8 cellular contexts compared by ENCODE assay signal in the genomic region with DNA sequence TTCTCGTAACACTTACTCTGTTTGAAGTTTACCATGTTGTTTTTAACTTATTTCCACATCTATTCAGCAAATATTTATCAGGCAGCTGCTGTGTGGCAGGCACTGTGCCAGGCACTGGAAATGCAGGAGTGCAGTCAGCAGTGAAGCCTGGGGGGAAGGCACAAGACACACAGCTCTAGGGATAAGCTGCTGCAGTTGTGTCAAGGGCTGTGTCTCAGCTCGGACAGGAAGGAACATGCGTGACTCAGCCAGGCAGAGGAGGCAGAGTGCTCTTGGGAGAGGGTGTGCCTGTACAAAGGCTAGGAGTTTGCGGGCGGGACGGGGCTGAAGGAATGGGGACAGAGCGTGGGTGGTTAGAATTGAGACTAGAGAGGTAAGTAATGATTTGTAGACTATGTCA. TPM values are rescaled to one million over a fixed set of nuclear protein-coding genes. Genes with fewer than 3 reads are reported as not detected.
A peak's percentile ranks its signal among the peaks of the same experiment; 100 is the strongest.
DNase-seq lines count a peak whose midpoint lies in the region; ATAC-seq, FAIRE-seq and TF ChIP-seq lines count a peak whose summit lies in the region.

No MANE protein-coding gene starts in this region.

- FAIRE-seq in GM12891 (lab: Jason Lieb, UNC), result no peak

- H3K9me3 ChIP-seq in T-helper 17 cell (ENCODE audit: control insufficient read depth, low read length, poor library complexity, severe bottlenecking), result no peaks in the 10 kb centered on the region

- peaks cover 20% of the 10 kb centered on the region for H3K4me1 Mint-ChIP-seq in T-helper 17 cell

- peaks cover 6% of the 10 kb centered on the region for H3K36me3 Mint-ChIP-seq in T-helper 17 cell (ENCODE audit: low read depth)

- peak overlapping the region; percentile 86 for H3K27ac Mint-ChIP-seq in T-helper 17 cell

- H3K36me3 ChIP-seq in H7 (replicated peaks; ENCODE audit: control insufficient read depth, insufficient read depth, low read length), result peaks cover 2% of the 10 kb centered on the region

- no peak overlapping the region for H3K4me3 ChIP-seq in H7 (ENCODE audit: insufficient read depth, low read depth, low read length)

- no peaks in the 10 kb centered on the region for H3K27me3 ChIP-seq in H7 (ENCODE audit: control insufficient read depth, insufficient read depth, low read length)

- TF ChIP-seq POLR2A in GM12891 (IDR thresholded peaks at IDR 0.05; ENCODE audit: low read depth, low read length), result no peak

- DNase-seq in EL, result peak; percentile 95
- no peak for DNase-seq in T-helper 17 cell
- peak; percentile 46 for DNase-seq in globus pallidus (ENCODE audit: low spot score)
- DNase-seq in pulmonary artery endothelial cell (ENCODE audit: low read depth, low spot score), result peak; percentile 90
- no peak for DNase-seq in H7
- DNase-seq in GM12891 (ENCODE audit: insufficient read length, low spot score), result no peak
- DNase-seq in iPS-NIHi11 (ENCODE audit: low spot score), result no peak

- H3K27me3 Mint-ChIP-seq in T-helper 17 cell, result no peaks in the 10 kb centered on the region

- no peak overlapping the region for H3K4me3 Mint-ChIP-seq in T-helper 17 cell

- ATAC-seq in T-helper 17 cell (no peak), GM18519 (IDR thresholded peaks at IDR 0.05; ENCODE audit: low FRiP score, unreplicated experiment) (no peak)

TF ChIP-seq in GM12891, 5 proteins besides CTCF, POLR2A, EP300 and RAD21:
- TF ChIP-seq POLR2AphosphoS5 (IDR thresholded peaks at IDR 0.05; ENCODE audit: low read depth, low read length) (no peak), POU2F2 (IDR thresholded peaks at IDR 0.05; ENCODE audit: low read depth, low read length) (no peak), PAX5 (IDR thresholded peaks at IDR 0.05; ENCODE audit: insufficient read depth, low read length, severe bottlenecking) (no peak), TAF1 (IDR thresholded peaks at IDR 0.05; ENCODE audit: low read depth, low read length) (no peak), SPI1 (IDR thresholded peaks at IDR 0.05; ENCODE audit: low read depth, low read length) (no peak)

RNA-seq across cellular contexts. Expression of a gene that starts 24.7 kb away (rescaled TPM):
- total RNA-seq in T-helper 17 cell (1 to 10 TPM; 6.8 to 9.2 TPM), pulmonary artery endothelial cell (8.1 and 9.2 TPM in 2 replicates)
- 6.4 and 8.3 TPM in 2 replicates for total RNA-seq in H7 (2014; rRNA removed; shearing (Covaris generic))
- 4.5 TPM for polyA plus RNA-seq in GM12891 (2012; ENCODE audit: low read depth, missing spikeins)

Comparison
In these comparisons a context has a peak if more than half of its experiments do, and no peak if none do; other contexts are left out.
1. DNase-seq: peak in EL (single experiment), globus pallidus (single experiment) and pulmonary artery endothelial cell (single experiment); none in T-helper 17 cell (0 of 3), H7 (single experiment), GM12891 (single experiment) and iPS-NIHi11 (single experiment).